Comparison of ENCODE assay signal across 8 cellular contexts in the genomic region with DNA sequence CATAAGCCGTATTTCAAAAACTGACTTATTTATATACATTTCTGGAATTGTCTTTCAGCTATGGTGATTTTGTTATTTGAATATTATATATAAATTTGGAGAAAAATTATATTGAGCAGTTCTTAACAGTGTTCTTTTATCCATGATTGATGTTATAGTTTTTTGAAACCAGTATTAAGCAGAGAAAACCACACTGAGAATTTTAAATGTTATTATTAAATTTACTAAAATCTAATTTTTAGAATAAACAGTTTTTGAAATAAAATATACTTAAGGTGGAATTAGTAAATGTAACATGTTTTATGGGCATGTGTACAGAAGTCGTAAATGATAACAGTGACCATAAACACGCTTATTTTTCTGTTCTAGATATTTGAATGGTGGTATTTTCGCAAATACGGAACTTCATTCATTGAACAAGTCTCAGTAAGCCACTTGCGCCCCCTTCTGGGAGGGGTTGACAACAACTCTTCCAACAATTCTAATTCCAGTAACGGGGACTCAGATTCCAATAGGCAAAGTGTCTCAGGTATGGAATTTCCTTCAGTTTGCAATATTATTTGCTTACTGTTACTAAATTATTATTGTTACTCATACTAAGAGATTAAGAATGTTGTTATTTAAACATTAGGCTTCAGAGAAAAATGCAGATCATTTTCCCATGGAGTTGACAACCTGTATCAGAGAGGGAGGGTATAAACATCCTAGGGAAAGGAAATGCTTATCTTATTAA.
DNase-seq lines count a peak whose midpoint lies in the region; ATAC-seq, FAIRE-seq and TF ChIP-seq lines count a peak whose summit lies in the region.

No MANE protein-coding gene starts in this region.

- DNase-seq in ACHN (peak; percentile 90), NCI-H1694 (lab: John Stamatoyannopoulos, UW) (peak; percentile 94), brain microvascular endothelial cell (peak; percentile 84), inferior parietal cortex (ENCODE audit: extremely low spot score) (peak; percentile 94)
- peak; percentile 36 to 67 for DNase-seq in stimulated activated CD4-positive, alpha-beta T cell treated with anti-CD3 and anti-CD28 coated beads, Interleukin-15, amount 100 ng/mL, for 48 hours (ENCODE audit: low read depth in 2 of 2)

- H3K27ac ChIP-seq in brain microvascular endothelial cell = no peak overlapping the region

- peaks cover 3% of the 10 kb centered on the region for H3K36me3 ChIP-seq in brain microvascular endothelial cell (replicated peaks)

- FAIRE-seq in TTC549 (lab: Jason Lieb, UNC) = peak; percentile 86

- TF ChIP-seq CTCF in brain microvascular endothelial cell (IDR thresholded peaks at IDR 0.05; ENCODE audit: low read depth, low read length, missing control alignments) = peak; percentile 86

- no peaks in the 10 kb centered on the region for H3K27me3 ChIP-seq in brain microvascular endothelial cell (replicated peaks)

- H3K4me3 ChIP-seq in brain microvascular endothelial cell (ENCODE audit: low read depth, low read length) = no peak overlapping the region

- ATAC-seq in GM18511 (IDR thresholded peaks at IDR 0.05; ENCODE audit: unreplicated experiment) (peak; percentile 65), HG03159 (IDR thresholded peaks at IDR 0.05; ENCODE audit: unreplicated experiment) (no peak)

- in situ Hi-C loops in ACHN (cut with HindIII; ENCODE audit: low pct_ligation_motif_present, low pct_unique_long_range_greater_than_20kb, low sequenced_read_pairs) (no loop called here), brain microvascular endothelial cell (cut with HindIII; ENCODE audit: low pct_ligation_motif_present, low sequenced_read_pairs) (no loop called here)
